In genomic region chr10:124072541-124072940, GRCh38 we compare ENCODE assay signal across 17 cellular contexts. TPM values are rescaled to one million over a fixed set of nuclear protein-coding genes. Genes with fewer than 3 reads are reported as not detected.
DNase-seq lines count a peak whose midpoint lies in the region; ATAC-seq and TF ChIP-seq lines count a peak whose summit lies in the region.
"Had no signal": no experiment of that assay in that cellular context is flagged by ENCODE, and none has a peak within 500 bp of the region (broad histone marks: within the 10 kb centered on the region; RNA-seq: fewer than 3 reads in every experiment).

No MANE protein-coding gene starts in this region.

- H4K20me1 ChIP-seq in DND-41 (ENCODE audit: insufficient read depth, low read length) (no peaks in the 10 kb centered on the region), KMS-11 (ENCODE audit: insufficient read depth) (peaks cover 3% of the 10 kb centered on the region; the same call in 1 of the 2 replicates)

- H3K36me3 Mint-ChIP-seq in activated B cell treated with CpG ODN at 0.5 μM for 24 hours (ENCODE audit: low read depth) (no peaks in the 10 kb centered on the region), Calu3 (ENCODE audit: insufficient read depth, unreplicated experiment) (no peaks in the 10 kb centered on the region)
- H3K36me3 Mint-ChIP-seq in stimulated activated naive B cell treated with anti-CD40 and anti-IgM and Interleukin-4, amounts not matched to agents 10 μg/mL and 1 μg/mL and 100 μg/mL, for 72 hours, result peaks cover 0 to 2% of the 10 kb centered on the region in 2 donors
- H3K36me3 Mint-ChIP-seq: T-cell had no signal

- H3K4me1 Mint-ChIP-seq in activated B cell treated with CpG ODN at 0.5 μM for 24 hours (peaks cover 87% of the 10 kb centered on the region), Calu3 (ENCODE audit: low read depth, unreplicated experiment) (no peaks in the 10 kb centered on the region)
- peaks cover 54 to 87% of the 10 kb centered on the region in 2 donors for H3K4me1 Mint-ChIP-seq in stimulated activated naive B cell treated with anti-CD40 and anti-IgM and Interleukin-4, amounts not matched to agents 10 μg/mL and 1 μg/mL and 100 μg/mL, for 72 hours

- POLR2A ChIA-PET in activated B cell treated with CpG ODN at 0.5 μM for 24 hours (lab: Charles Lee), result interaction anchor here (0.7 to 1.8 kb wide), 4 partner anchors 17 to 231 kb away, joined by 3 to 5 read pairs (median 4); no protein-coding TSS in a partner anchor

- TF ChIP-seq CTCF in DND-41 (IDR thresholded peaks at IDR 0.05; ENCODE audit: borderline replicate concordance, extremely low read depth, low read length, poor library complexity, severe bottlenecking) (no peak), KMS-11 (conservative IDR thresholded peaks at IDR 0.05; ENCODE audit: low read depth, low read length) (no peak), activated B cell treated with CpG ODN at 0.5 μM for 24 hours (IDR thresholded peaks at IDR 0.05) (no peak), Calu3 (IDR thresholded peaks at IDR 0.05; ENCODE audit: unreplicated experiment) (no peak)

- H3K27ac ChIP-seq in DND-41 (ENCODE audit: low read length) (peak overlapping the region; percentile 84), KMS-11 (peak overlapping the region; percentile 72)
- H3K27ac ChIP-seq: SK-N-MC had no signal

- H3K27ac Mint-ChIP-seq in activated B cell treated with CpG ODN at 0.5 μM for 24 hours, result peak overlapping the region; percentile 19
- H3K27ac Mint-ChIP-seq in stimulated activated naive B cell treated with anti-CD40 and anti-IgM and Interleukin-4, amounts not matched to agents 10 μg/mL and 1 μg/mL and 100 μg/mL, for 72 hours, result peak overlapping the region; percentile 90
- H3K27ac Mint-ChIP-seq in Calu3 (ENCODE audit: unreplicated experiment), result no peak overlapping the region
- H3K27ac Mint-ChIP-seq: CD4-positive, alpha-beta T cell; HFFc6; T-cell had no signal

- CTCF ChIA-PET in activated B cell treated with CpG ODN at 0.5 μM for 24 hours (lab: Charles Lee), result no interaction called here
- CTCF ChIA-PET in Calu3 (lab: Charles Lee), result no interaction called here

- BruUV-seq in Calu3 (replicated peaks; lab: Mats Ljungman, UMichigan), result no TSS peak

- peak; percentile 12 for ATAC-seq in DND-41 (ENCODE audit: insufficient read depth, low read depth)
- ATAC-seq in activated B cell treated with CpG ODN at 0.5 μM for 24 hours (ENCODE audit: low read depth), result no peak
- ATAC-seq in stimulated activated naive B cell treated with anti-CD40 and anti-IgM and Interleukin-4, amounts not matched to agents 10 μg/mL and 1 μg/mL and 100 μg/mL, for 72 hours (replicated peaks), result peak; percentile 38 to 61
- ATAC-seq: Panc1, Right ventricle myocardium inferior, T-cell had no signal

- DNase-seq in DND-41 (no peak), activated B cell treated with CpG ODN at 0.5 μM for 24 hours (no peak), Calu3 (no peak), SIG-M5 treated with dmso at 0.1 percent for 504 hours (lab: John Stamatoyannopoulos, UW; ENCODE audit: unreplicated experiment) (no peak), DMS79 (lab: John Stamatoyannopoulos, UW) (no peak)
- no peak for DNase-seq in stimulated activated naive B cell treated with anti-CD40 and anti-IgM and Interleukin-4, amounts not matched to agents 10 μg/mL and 1 μg/mL and 100 μg/mL, for 72 hours
- DNase-seq: CD4-positive, alpha-beta T cell; GDM1; HFFc6; NCI-H1417 treated with DMSO at 0.1 percent for 48 hours; NCI-H2081; NCI-H774; T-cell had no signal

- H3K4me3 Mint-ChIP-seq in activated B cell treated with CpG ODN at 0.5 μM for 24 hours (no peak overlapping the region), Calu3 (ENCODE audit: low read depth, unreplicated experiment) (no peak overlapping the region)
- H3K4me3 Mint-ChIP-seq in stimulated activated naive B cell treated with anti-CD40 and anti-IgM and Interleukin-4, amounts not matched to agents 10 μg/mL and 1 μg/mL and 100 μg/mL, for 72 hours, result peak overlapping the region; percentile 36 to 53
- H3K4me3 Mint-ChIP-seq: CD4-positive, alpha-beta T cell; HFFc6 had no signal

- no peaks in the 10 kb centered on the region for H3K27me3 ChIP-seq in DND-41 (ENCODE audit: insufficient read depth, low read length, poor library complexity)
- H3K27me3 ChIP-seq in KMS-11 (ENCODE audit: insufficient read depth, low read depth), result no peaks in the 10 kb centered on the region

- H3K36me3 ChIP-seq in DND-41 (ENCODE audit: insufficient read depth, low read length), result no peaks in the 10 kb centered on the region
- no peaks in the 10 kb centered on the region for H3K36me3 ChIP-seq in KMS-11 (ENCODE audit: insufficient read depth)

- H3K9me3 ChIP-seq in DND-41 (ENCODE audit: insufficient read depth, low read length, severe bottlenecking), result no peaks in the 10 kb centered on the region

- H3K9me3 Mint-ChIP-seq in activated B cell treated with CpG ODN at 0.5 μM for 24 hours (no peaks in the 10 kb centered on the region), Calu3 (ENCODE audit: low read depth, unreplicated experiment) (no peaks in the 10 kb centered on the region)
- H3K9me3 Mint-ChIP-seq in stimulated activated naive B cell treated with anti-CD40 and anti-IgM and Interleukin-4, amounts not matched to agents 10 μg/mL and 1 μg/mL and 100 μg/mL, for 72 hours, result no peaks in the 10 kb centered on the region
- H3K9me3 Mint-ChIP-seq: CD4-positive, alpha-beta T cell; HFFc6; T-cell had no signal

- H3K4me3 ChIP-seq in DND-41 (ENCODE audit: low read depth in 1 of 2, low read length in 2 of 2), result peak overlapping the region in 1 of 2 experiments; percentile 3; a peak in 1 of 4 replicates
- H3K4me3 ChIP-seq in KMS-11 (IDR thresholded peaks at IDR 0.05; ENCODE audit: insufficient read depth, low read depth, low read length), result no peak overlapping the region
- H3K4me3 ChIP-seq: SK-N-MC had no signal

- intact Hi-C loops in activated B cell treated with CpG ODN at 0.5 μM for 24 hours (cut with micrococcal nuclease), result no loop called here
- intact Hi-C loops in Calu3 (cut with micrococcal nuclease; ENCODE audit: unreplicated experiment), result no loop called here

- peak overlapping the region; percentile 52 for H3K4me2 ChIP-seq in DND-41 (ENCODE audit: insufficient read depth, low read length)
- H3K4me2 ChIP-seq in KMS-11, result peak overlapping the region; percentile 99

- H3K27me3 Mint-ChIP-seq in activated B cell treated with CpG ODN at 0.5 μM for 24 hours (no peaks in the 10 kb centered on the region), Calu3 (ENCODE audit: unreplicated experiment) (no peaks in the 10 kb centered on the region)
- H3K27me3 Mint-ChIP-seq in stimulated activated naive B cell treated with anti-CD40 and anti-IgM and Interleukin-4, amounts not matched to agents 10 μg/mL and 1 μg/mL and 100 μg/mL, for 72 hours, result no peaks in the 10 kb centered on the region

- H2AFZ ChIP-seq in DND-41 (ENCODE audit: low read depth, low read length) (no peak overlapping the region), KMS-11 (ENCODE audit: low read depth) (no peak overlapping the region)

- H3K79me2 ChIP-seq in DND-41 (ENCODE audit: insufficient read depth, low read length) (no peaks in the 10 kb centered on the region; the same call in 1 of the 2 replicates), KMS-11 (ENCODE audit: insufficient read depth, low read depth) (peaks cover 100% of the 10 kb centered on the region)

- H3K9ac ChIP-seq in DND-41 (ENCODE audit: low read depth, low read length), result peak overlapping the region; percentile 32; the same call in 1 of the 2 replicates
- peak overlapping the region; percentile 34; the same call in 1 of the 2 replicates for H3K9ac ChIP-seq in KMS-11

- H3K4me1 ChIP-seq in DND-41 (ENCODE audit: insufficient read depth, low read length) (peaks cover 53% of the 10 kb centered on the region), KMS-11 (ENCODE audit: low read depth, poor library complexity, severe bottlenecking) (peaks cover 100% of the 10 kb centered on the region)

RNA-seq across cellular contexts. Expression of gene CHST15, which starts 20.9 kb away (rescaled TPM):
- total RNA-seq in activated B cell treated with CpG ODN at 0.5 μM for 24 hours (12.1 and 13.8 TPM in 2 replicates), Calu3 (2022) (18.3 and 19.3 TPM in 2 replicates)

Comparison
In these comparisons a context has a peak if more than half of its experiments do, and no peak if none do; other contexts are left out.
1. H3K4me3 Mint-ChIP-seq: peak in stimulated activated naive B cell treated with anti-CD40 and anti-IgM and Interleukin-4, amounts not matched to agents 10 μg/mL and 1 μg/mL and 100 μg/mL, for 72 hours (2 of 2); none in activated B cell treated with CpG ODN at 0.5 μM for 24 hours (single experiment) and Calu3 (single experiment).